Comparison of ENCODE assay signal across 8 cellular contexts in genomic region chr11:94134651-94135512, GRCh38. TPM values are rescaled to one million over a fixed set of nuclear protein-coding genes. Genes with fewer than 3 reads are reported as not detected.
DNase-seq lines count a peak whose midpoint lies in the region; ATAC-seq, FAIRE-seq and TF ChIP-seq lines count a peak whose summit lies in the region.

No MANE protein-coding gene starts in this region.

- H3K9me3 ChIP-seq in mesodermal cell (ENCODE audit: control insufficient read depth, low read length) = no peaks in the 10 kb centered on the region
- H3K9me3 ChIP-seq in thyroid gland = no peaks in the 10 kb centered on the region

- DNase-seq in AG20443 (ENCODE audit: low spot score) (peak; percentile 73), NOMO-1 (lab: John Stamatoyannopoulos, UW; ENCODE audit: unreplicated experiment in 2 of 2) (peak; percentile 30 to 46), bronchial epithelial cell (ENCODE audit: low read depth) (peak; percentile 91), thyroid gland (peak; percentile 21 to 25), mesenteric fat pad (ENCODE audit: low spot score) (no peak), NCI-H2107 (lab: John Stamatoyannopoulos, UW) (no peak)

- H3K27me3 ChIP-seq in bronchial epithelial cell (ENCODE audit: control insufficient read depth, insufficient read depth, low read length) = no peaks in the 10 kb centered on the region
- H3K27me3 ChIP-seq in thyroid gland = no peaks in the 10 kb centered on the region

- TF ChIP-seq CTCF in bronchial epithelial cell (IDR thresholded peaks at IDR 0.05; ENCODE audit: insufficient read depth, low read length, severe bottlenecking) (no peak), thyroid gland (IDR thresholded peaks at IDR 0.05) (no peak)

- no peak for TF ChIP-seq POLR2A in thyroid gland (IDR thresholded peaks at IDR 0.05)

- H3K27ac ChIP-seq in mesodermal cell (ENCODE audit: low read depth, low read length, severe bottlenecking) = peak overlapping the region; percentile 75
- H3K27ac ChIP-seq in thyroid gland = peak overlapping the region; percentile 15 to 30 (median 18)

- H3K4me1 ChIP-seq in mesodermal cell (ENCODE audit: control insufficient read depth, insufficient read depth, low read length, poor library complexity, severe bottlenecking) (peaks cover 50% of the 10 kb centered on the region), thyroid gland (peaks cover 23 to 32% of the 10 kb centered on the region in 2 donors)

- peak; percentile 42 for ATAC-seq in GM21367 (IDR thresholded peaks at IDR 0.05; ENCODE audit: unreplicated experiment)

- H3K4me3 ChIP-seq in bronchial epithelial cell (ENCODE audit: low read depth, low read length) = no peak overlapping the region
- no peak overlapping the region for H3K4me3 ChIP-seq in mesodermal cell (ENCODE audit: extremely low read depth, insufficient read depth, low read length, poor library complexity, severe bottlenecking)
- no peak overlapping the region for H3K4me3 ChIP-seq in thyroid gland (replicated peaks in 1 of 3)

- H3K36me3 ChIP-seq in bronchial epithelial cell (ENCODE audit: control insufficient read depth, insufficient read depth, low read length) = no peaks in the 10 kb centered on the region
- H3K36me3 ChIP-seq in mesodermal cell (ENCODE audit: control insufficient read depth, insufficient read depth, low read length) = no peaks in the 10 kb centered on the region
- H3K36me3 ChIP-seq in thyroid gland = no peaks in the 10 kb centered on the region

- WGBS in mesodermal cell (ENCODE audit: insufficient coverage in 2 of 2), 2 experiments = 90 to 92% methylated on average over 4 to 6 of the region's 10 CpGs
- WGBS in thyroid gland, 2 donors = 56 to 63% methylated on average over 10 of the region's 10 CpGs

- intact Hi-C loops in thyroid gland (cut with DNase I) = no loop called here

- no peak for FAIRE-seq in bronchial epithelial cell (lab: Jason Lieb, UNC)

RNA-seq across cellular contexts. Expression of gene PANX1, which starts 6.2 kb away (rescaled TPM):
- 44.8 and 60.3 TPM in 2 replicates for total RNA-seq in bronchial epithelial cell
- 15.6 TPM for polyA plus RNA-seq in mesodermal cell (2013, experiment 1 of 2)
- 15.9 TPM for polyA plus RNA-seq in mesodermal cell (2013, experiment 2 of 2)
- 10 to 100 TPM; 18.4 to 21.7 (median 19.1) TPM for total RNA-seq in thyroid gland
- total RNA-seq in mesenteric fat pad = 30.5 TPM

Comparison
In these comparisons a context has a peak if more than half of its experiments do, and no peak if none do; other contexts are left out.
1. DNase-seq: peak in AG20443 (single experiment), NOMO-1 (2 of 2), bronchial epithelial cell (single experiment) and thyroid gland (2 of 2); none in mesenteric fat pad (single experiment) and NCI-H2107 (single experiment).